Comparison of ENCODE assay signal across 9 cellular contexts in the genomic region with DNA sequence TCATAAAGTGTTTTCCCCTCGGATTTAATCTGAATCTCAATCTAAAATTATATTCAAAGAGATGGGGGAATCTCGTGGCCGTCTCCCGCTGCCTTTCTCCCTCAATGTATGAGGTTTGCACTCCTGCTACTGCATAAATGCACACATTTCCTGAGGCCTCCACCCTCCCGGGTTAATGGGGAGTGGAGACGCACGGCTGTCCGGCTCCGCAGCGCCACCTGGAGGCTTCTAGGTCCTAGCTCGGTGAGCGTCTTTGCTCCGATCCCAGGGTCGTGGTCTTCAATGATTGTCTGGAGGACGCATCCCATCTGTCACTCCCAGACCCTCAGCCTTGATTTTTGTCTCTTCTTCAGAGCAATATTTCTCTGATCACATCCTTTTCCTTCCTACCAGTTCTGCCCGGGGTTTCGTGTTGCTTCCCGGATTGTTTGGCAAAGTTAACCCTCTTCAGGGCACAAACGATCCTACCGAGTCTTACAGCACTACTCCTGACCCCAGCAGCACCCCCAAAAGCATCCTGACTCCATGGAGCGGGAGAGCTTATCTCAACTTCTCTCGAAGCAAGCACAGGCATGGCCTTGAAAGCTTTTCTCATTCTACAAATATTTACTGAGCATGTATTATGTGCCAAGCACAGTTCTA. TPM values are rescaled to one million over a fixed set of nuclear protein-coding genes. Genes with fewer than 3 reads are reported as not detected.
DNase-seq lines count a peak whose midpoint lies in the region; ATAC-seq and FAIRE-seq lines count a peak whose summit lies in the region.
"Had no signal": no experiment of that assay in that cellular context is flagged by ENCODE, and none has a peak within 500 bp of the region (broad histone marks: within the 10 kb centered on the region; RNA-seq: fewer than 3 reads in every experiment).

A gene (minus strand): TSS at position 110 of the 642 bp plus-strand sequence. CDS start 516 bp downstream, outside the sequence.

- no peaks in the 10 kb centered on the region for H3K9me3 Mint-ChIP-seq in CD8-positive, alpha-beta memory T cell

- no peaks in the 10 kb centered on the region for H3K9me3 ChIP-seq in CD8-positive, alpha-beta memory T cell (ENCODE audit: low read length)

- CTCF ChIA-PET in CD8-positive, alpha-beta memory T cell (lab: Charles Lee), result interaction anchor here (0.9 to 1.9 kb wide), 13 partner anchors 9 to 302 kb away, joined by 3 to 9 read pairs (median 3); no protein-coding TSS in a partner anchor

- DNase-seq in CD8-positive, alpha-beta memory T cell, result peak; percentile 33 to 70 (median 43)
- DNase-seq in LHCN-M2 (ENCODE audit: low read depth) (peak; percentile 39), RPMI7951 (ENCODE audit: low read depth) (peak; percentile 47), frontal cortex (ENCODE audit: low spot score in 2 of 2) (peak; percentile 86 to 87), non-pigmented ciliary epithelial cell (ENCODE audit: low read depth) (peak; percentile 27), stromal cell of bone marrow (ENCODE audit: low read depth) (peak; percentile 39)
- peak; percentile 47 for DNase-seq in activated effector memory CD4-positive, alpha-beta T cell treated with Interleukin-2 at 50 U/mL for 16 hours

- peak within 1 kb of the TSS; percentile 34 for H3K4me3 ChIP-seq in CD8-positive, alpha-beta memory T cell (ENCODE audit: low read length)

- H3K36me3 Mint-ChIP-seq in CD8-positive, alpha-beta memory T cell, result no peaks in the 10 kb centered on the region

- H3K4me1 ChIP-seq in CD8-positive, alpha-beta memory T cell (ENCODE audit: insufficient read depth, low read length), result peaks cover 5% of the 10 kb centered on the region

- peak within 1 kb of the TSS in 1 of 8 donors; percentile 48 for H3K27ac Mint-ChIP-seq in CD8-positive, alpha-beta memory T cell

- H3K27me3 ChIP-seq in CD8-positive, alpha-beta memory T cell (ENCODE audit: insufficient read depth, low read length, poor library complexity, severe bottlenecking), result peaks cover 18% of the 10 kb centered on the region

- POLR2A ChIA-PET in CD8-positive, alpha-beta memory T cell (lab: Charles Lee), result no interaction called here

- no peaks in the 10 kb centered on the region for H3K36me3 ChIP-seq in CD8-positive, alpha-beta memory T cell (ENCODE audit: insufficient read depth, low read length)

- H3K27ac ChIP-seq in CD8-positive, alpha-beta memory T cell (ENCODE audit: low read depth, low read length), result no peak within 1 kb of the TSS

- FAIRE-seq in frontal cortex (lab: Jason Lieb, UNC), result no peak
- FAIRE-seq: colon had no signal

- peak; percentile 67 for ATAC-seq in GM21423 (IDR thresholded peaks at IDR 0.05; ENCODE audit: unreplicated experiment)

- H3K4me1 Mint-ChIP-seq in CD8-positive, alpha-beta memory T cell, result peaks cover 11 to 24% (median 11%) of the 10 kb centered on the region in 3 donors

- peak within 1 kb of the TSS; percentile 70 to 91 (median 79) for H3K4me3 Mint-ChIP-seq in CD8-positive, alpha-beta memory T cell

- H3K27me3 Mint-ChIP-seq in CD8-positive, alpha-beta memory T cell, result peaks cover 44 to 79% of the 10 kb centered on the region in 2 donors

RNA-seq across cellular contexts. Expression of the gene that starts here (rescaled TPM):
- total RNA-seq in CD8-positive, alpha-beta memory T cell, result not detected
- 0.29 TPM for polyA plus RNA-seq in CD8-positive, alpha-beta memory T cell
- total RNA-seq in LHCN-M2 (2014; rRNA removed) (not detected in 2 replicates), frontal cortex (2.0 TPM)
- not detected for polyA plus RNA-seq in LHCN-M2 (2012)
- total RNA-seq in RPMI7951 (2014; rRNA removed; shearing (Covaris generic)), result not detected in 2 replicates

Comparison
In these comparisons a context has a peak if more than half of its experiments do, and no peak if none do; other contexts are left out.
1. Peak in DNase-seq and H3K4me3 ChIP-seq in CD8-positive, alpha-beta memory T cell; RNA of the gene not detected or under 1 TPM.
2. Peak in DNase-seq in LHCN-M2; RNA of the gene not detected or under 1 TPM.
3. Peak in DNase-seq in RPMI7951; RNA of the gene not detected or under 1 TPM.
4. DNase-seq: peak in every context shown above with its lines; median percentile 86 in frontal cortex; 47 in RPMI7951; 47 in activated effector memory CD4-positive, alpha-beta T cell treated with Interleukin-2 at 50 U/mL for 16 hours; 43 in CD8-positive, alpha-beta memory T cell; 39 in LHCN-M2; 39 in stromal cell of bone marrow; 27 in non-pigmented ciliary epithelial cell.